Comparison of ENCODE assay signal across 9 cellular contexts in genomic region chr9:20570756-20571155, GRCh38. TPM values are rescaled to one million over a fixed set of nuclear protein-coding genes. Genes with fewer than 3 reads are reported as not detected.
A peak's percentile ranks its signal among the peaks of the same experiment; 100 is the strongest.
DNase-seq lines count a peak whose midpoint lies in the region; ATAC-seq and TF ChIP-seq lines count a peak whose summit lies in the region.
"Had no signal": no experiment of that assay in that cellular context is flagged by ENCODE, and none has a peak within 500 bp of the region (broad histone marks: within the 10 kb centered on the region; RNA-seq: fewer than 3 reads in every experiment).

No MANE protein-coding gene starts in this region.

- POLR2A ChIA-PET in WTC11 (lab: Charles Lee), result no interaction called here

- H3K4me3 Mint-ChIP-seq in immature natural killer cell, result no peak overlapping the region
- no peak overlapping the region for H3K4me3 Mint-ChIP-seq in WTC11

- ATAC-seq in GM21528 (IDR thresholded peaks at IDR 0.05; ENCODE audit: low FRiP score, unreplicated experiment) (peak; percentile 51), WTC11 (no peak)

- H3K36me3 Mint-ChIP-seq in immature natural killer cell, result no peaks in the 10 kb centered on the region
- H3K36me3 Mint-ChIP-seq in WTC11, result no peaks in the 10 kb centered on the region

- H3K4me1 Mint-ChIP-seq in immature natural killer cell (peaks cover 13 to 55% of the 10 kb centered on the region in 2 donors), WTC11 (no peaks in the 10 kb centered on the region)

- CTCF ChIA-PET in WTC11 (lab: Charles Lee), result interaction anchor here (1.3 kb wide), 1 partner anchor 46 kb away, joined by 9 read pairs; no protein-coding TSS in a partner anchor

- DNase-seq in COLO829 (ENCODE audit: low spot score), result peak; percentile 71
- DNase-seq in M059J (ENCODE audit: low read depth), result peak; percentile 72
- DNase-seq in foreskin fibroblast, result peak; percentile 44 to 67
- no peak for DNase-seq in immature natural killer cell
- no peak for DNase-seq in WTC11 (ENCODE audit: low spot score)
- DNase-seq in stimulated activated naive CD4-positive, alpha-beta T cell treated with Interleukin-2 at 50 U/mL for 16 hours (lab: John Stamatoyannopoulos, UW), result no peak
- DNase-seq in DMS153 treated with DMSO at 0.1 percent for 48 hours (lab: John Stamatoyannopoulos, UW; ENCODE audit: unreplicated experiment), result no peak
- DNase-seq: activated CD4-positive, alpha-beta T cell treated with anti-CD3 and anti-CD28 coated beads for 1 hour had no signal

- H3K9me3 Mint-ChIP-seq in immature natural killer cell (no peaks in the 10 kb centered on the region), WTC11 (peaks cover 7% of the 10 kb centered on the region)

- peaks cover 0 to 1% (median 0%) of the 10 kb centered on the region in 3 donors for H3K27me3 Mint-ChIP-seq in immature natural killer cell (ENCODE audit: low read depth in 3 of 3)
- no peaks in the 10 kb centered on the region for H3K27me3 Mint-ChIP-seq in WTC11 (ENCODE audit: low read depth)

- no peak overlapping the region for H3K27ac Mint-ChIP-seq in immature natural killer cell
- H3K27ac Mint-ChIP-seq in WTC11, result no peak overlapping the region

- TF ChIP-seq CTCF in foreskin fibroblast (IDR thresholded peaks at IDR 0.05; ENCODE audit: low read depth, low read length) (no peak), WTC11 (IDR thresholded peaks at IDR 0.05) (no peak)

- no peak overlapping the region for H3K4me3 ChIP-seq in foreskin fibroblast (ENCODE audit: low read depth in 1 of 2, low read length in 2 of 2)

TF ChIP-seq in WTC11, 78 proteins besides CTCF, POLR2A, EP300 and RAD21:
- TF ChIP-seq MAX (CRISPR knock-in tag; IDR thresholded peaks at IDR 0.05), result no peak
- no peak for TF ChIP-seq MXD4 (CRISPR knock-in tag; IDR thresholded peaks at IDR 0.05; ENCODE audit: borderline replicate concordance)
- TF ChIP-seq ZNF423 (CRISPR knock-in tag; IDR thresholded peaks at IDR 0.05), result no peak
- no peak for TF ChIP-seq NFATC4 (CRISPR knock-in tag; IDR thresholded peaks at IDR 0.05)
- no peak for TF ChIP-seq RORB (CRISPR knock-in tag; IDR thresholded peaks at IDR 0.05)
- TF ChIP-seq CBFB (CRISPR knock-in tag; IDR thresholded peaks at IDR 0.05; ENCODE audit: low read depth), result no peak
- TF ChIP-seq ZNF232 (CRISPR knock-in tag; IDR thresholded peaks at IDR 0.05), result no peak
- TF ChIP-seq, protein P1, sequence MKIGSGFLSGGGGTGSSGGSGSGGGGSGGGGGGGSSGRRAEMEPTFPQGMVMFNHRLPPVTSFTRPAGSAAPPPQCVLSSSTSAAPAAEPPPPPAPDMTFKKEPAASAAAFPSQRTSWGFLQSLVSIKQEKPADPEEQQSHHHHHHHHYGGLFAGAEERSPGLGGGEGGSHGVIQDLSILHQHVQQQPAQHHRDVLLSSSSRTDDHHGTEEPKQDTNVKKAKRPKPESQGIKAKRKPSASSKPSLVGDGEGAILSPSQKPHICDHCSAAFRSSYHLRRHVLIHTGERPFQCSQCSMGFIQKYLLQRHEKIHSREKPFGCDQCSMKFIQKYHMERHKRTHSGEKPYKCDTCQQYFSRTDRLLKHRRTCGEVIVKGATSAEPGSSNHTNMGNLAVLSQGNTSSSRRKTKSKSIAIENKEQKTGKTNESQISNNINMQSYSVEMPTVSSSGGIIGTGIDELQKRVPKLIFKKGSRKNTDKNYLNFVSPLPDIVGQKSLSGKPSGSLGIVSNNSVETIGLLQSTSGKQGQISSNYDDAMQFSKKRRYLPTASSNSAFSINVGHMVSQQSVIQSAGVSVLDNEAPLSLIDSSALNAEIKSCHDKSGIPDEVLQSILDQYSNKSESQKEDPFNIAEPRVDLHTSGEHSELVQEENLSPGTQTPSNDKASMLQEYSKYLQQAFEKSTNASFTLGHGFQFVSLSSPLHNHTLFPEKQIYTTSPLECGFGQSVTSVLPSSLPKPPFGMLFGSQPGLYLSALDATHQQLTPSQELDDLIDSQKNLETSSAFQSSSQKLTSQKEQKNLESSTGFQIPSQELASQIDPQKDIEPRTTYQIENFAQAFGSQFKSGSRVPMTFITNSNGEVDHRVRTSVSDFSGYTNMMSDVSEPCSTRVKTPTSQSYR (CRISPR knock-in tag; IDR thresholded peaks at IDR 0.05), result no peak
- no peak for TF ChIP-seq NFYB (CRISPR knock-in tag; conservative IDR thresholded peaks at IDR 0.05; ENCODE audit: low read depth)
- TF ChIP-seq, protein P2, sequence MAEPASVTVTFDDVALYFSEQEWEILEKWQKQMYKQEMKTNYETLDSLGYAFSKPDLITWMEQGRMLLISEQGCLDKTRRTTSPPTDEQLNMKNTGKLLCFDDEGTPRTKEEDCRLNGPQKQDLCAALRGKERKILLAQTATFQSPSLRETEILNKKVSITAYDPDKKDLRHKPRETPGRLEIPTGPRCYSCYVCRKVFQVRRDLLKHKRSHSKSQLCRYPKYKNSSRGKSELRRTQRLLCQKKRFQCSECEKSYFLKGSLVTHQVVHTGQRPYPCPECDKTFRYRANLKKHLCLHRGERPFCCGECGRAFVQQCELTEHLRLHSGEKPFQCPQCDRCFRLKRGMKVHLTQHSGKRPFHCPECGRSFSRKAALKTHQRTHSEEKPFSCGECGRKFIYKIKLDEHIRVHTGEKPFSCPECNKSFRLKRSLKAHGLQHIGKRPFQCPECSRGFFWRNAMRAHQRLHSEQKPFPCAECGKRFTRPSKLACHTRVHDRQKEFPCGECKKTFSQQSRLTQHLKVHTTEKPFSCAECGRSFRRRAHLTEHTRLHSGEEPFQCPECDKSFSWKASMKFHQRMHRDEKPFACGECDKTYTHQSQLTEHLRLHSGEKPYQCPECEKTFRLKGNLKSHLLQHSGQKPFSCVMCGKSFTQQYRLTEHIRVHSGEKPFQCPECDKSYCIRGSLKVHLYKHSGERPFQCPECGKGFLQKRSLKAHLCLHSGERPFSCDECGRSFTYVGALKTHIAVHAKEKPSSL (CRISPR knock-in tag; conservative IDR thresholded peaks at IDR 0.05), result no peak
- TF ChIP-seq ELF4 (CRISPR knock-in tag; IDR thresholded peaks at IDR 0.05; ENCODE audit: low read depth), result no peak
- TF ChIP-seq ERG (CRISPR knock-in tag; IDR thresholded peaks at IDR 0.05), result no peak
- no peak for TF ChIP-seq ZNF219 (CRISPR knock-in tag; IDR thresholded peaks at IDR 0.05; ENCODE audit: borderline replicate concordance)
- no peak for TF ChIP-seq ZMAT4 (CRISPR knock-in tag; IDR thresholded peaks at IDR 0.05)
- no peak for TF ChIP-seq FOXP1 (CRISPR knock-in tag; IDR thresholded peaks at IDR 0.05; ENCODE audit: borderline replicate concordance)
- TF ChIP-seq SMAD4 (CRISPR knock-in tag; IDR thresholded peaks at IDR 0.05), result no peak
- TF ChIP-seq E2F1 (CRISPR knock-in tag; IDR thresholded peaks at IDR 0.05), result no peak

RNA-seq across cellular contexts. Expression of gene MLLT3, which starts 51.5 kb away (rescaled TPM):
- 13.8 and 18.1 TPM in 2 replicates for total RNA-seq in M059J (2014; rRNA removed; shearing (Covaris generic))
- polyA plus RNA-seq in immature natural killer cell, result 10 to 100 TPM in 2 of 3 donors, 1 to 10 TPM in 1; 3.0 to 16.1 (median 13.7) TPM
- total RNA-seq in WTC11 (2021), result 7.0 to 11.6 TPM (median 10.0 TPM) in 3 replicates

Comparison
In these comparisons a context has a peak if more than half of its experiments do, and no peak if none do; other contexts are left out.
1. DNase-seq: peak in COLO829 (single experiment), M059J (single experiment) and foreskin fibroblast (2 of 2); none in immature natural killer cell (0 of 3), WTC11 (single experiment), stimulated activated naive CD4-positive, alpha-beta T cell treated with Interleukin-2 at 50 U/mL for 16 hours (single experiment) and DMS153 treated with DMSO at 0.1 percent for 48 hours (single experiment).